ENCODE assay signal across 26 cellular contexts in genomic region chr6:169561665-169562064, GRCh38.
DNase-seq lines count a peak whose midpoint lies in the region; ATAC-seq, FAIRE-seq and TF ChIP-seq lines count a peak whose summit lies in the region.
"Had no signal": no experiment of that assay in that cellular context is flagged by ENCODE, and none has a peak within 500 bp of the region (broad histone marks: within the 10 kb centered on the region; RNA-seq: fewer than 3 reads in every experiment).

No MANE protein-coding gene starts in this region.

- TF ChIP-seq CTCF in HEK293 (tag by site-specific recombination; IDR thresholded peaks at IDR 0.05) (no peak), progenitor cell of endocrine pancreas (IDR thresholded peaks at IDR 0.05; ENCODE audit: unreplicated experiment) (no peak)

- peak overlapping the region; percentile 64 for H3K27ac Mint-ChIP-seq in progenitor cell of endocrine pancreas
- H3K27ac Mint-ChIP-seq in activated T-helper 1 cell treated with anti-CD3 and anti-CD28 coated beads, Interleukin-12 subunit alpha, Interleukin-12 subunit beta, Interleukin-2, Interleukin-4 antibody, amounts not matched to agents 30 ng/mL and 10 ng/mL and 1 ng/mL, durations not matched to agents 14 hours and 24 hours and 36 hours = no peak overlapping the region
- H3K27ac Mint-ChIP-seq: CD14-positive monocyte; CD4-positive, CD25-positive, alpha-beta regulatory T cell had no signal

- intact Hi-C loops in activated T-helper 1 cell treated with anti-CD3 and anti-CD28 coated beads, Interleukin-12 subunit alpha, Interleukin-12 subunit beta, Interleukin-2, Interleukin-4 antibody, amounts not matched to agents 30 ng/mL and 10 ng/mL and 1 ng/mL, durations not matched to agents 14 hours and 24 hours and 36 hours (cut with micrococcal nuclease) = no loop called here

- peaks cover 0 to 19% of the 10 kb centered on the region in 2 experiments; a peak in 1 of 3 replicates for H3K36me3 ChIP-seq in HEK293 (ENCODE audit: control insufficient read depth in 2 of 2, insufficient read depth in 1 of 2, low read length in 2 of 2)
- H3K36me3 ChIP-seq: BE2C had no signal

- CTCF ChIA-PET in HEK293 (lab: Yijun Ruan, JAX) = no interaction called here

- no peak overlapping the region for H3K27ac ChIP-seq in HEK293 (ENCODE audit: extremely low read depth, low read depth, low read length)
- H3K27ac ChIP-seq: BLaER1 had no signal

- POLR2A ChIA-PET in HEK293 (lab: Yijun Ruan, JAX) = no interaction called here

- H3K36me3 Mint-ChIP-seq in progenitor cell of endocrine pancreas (ENCODE audit: insufficient read depth) = peaks cover 26% of the 10 kb centered on the region
- H3K36me3 Mint-ChIP-seq in activated T-helper 1 cell treated with anti-CD3 and anti-CD28 coated beads, Interleukin-12 subunit alpha, Interleukin-12 subunit beta, Interleukin-2, Interleukin-4 antibody, amounts not matched to agents 30 ng/mL and 10 ng/mL and 1 ng/mL, durations not matched to agents 14 hours and 24 hours and 36 hours (ENCODE audit: low read depth) = no peaks in the 10 kb centered on the region
- H3K36me3 Mint-ChIP-seq: CD14-positive monocyte had no signal

- H3K4me3 Mint-ChIP-seq in progenitor cell of endocrine pancreas (ENCODE audit: low read depth) = no peak overlapping the region
- no peak overlapping the region for H3K4me3 Mint-ChIP-seq in activated T-helper 1 cell treated with anti-CD3 and anti-CD28 coated beads, Interleukin-12 subunit alpha, Interleukin-12 subunit beta, Interleukin-2, Interleukin-4 antibody, amounts not matched to agents 30 ng/mL and 10 ng/mL and 1 ng/mL, durations not matched to agents 14 hours and 24 hours and 36 hours
- H3K4me3 Mint-ChIP-seq: CD14-positive monocyte; CD4-positive, alpha-beta memory T cell; CD8-positive, alpha-beta memory T cell had no signal

- H3K9me3 ChIP-seq in HEK293 (ENCODE audit: control insufficient read depth, insufficient read depth, low read depth, low read length) = no peaks in the 10 kb centered on the region
- H3K9me3 ChIP-seq: BE2C, BLaER1 had no signal

- peaks cover 15% of the 10 kb centered on the region for H3K9me3 Mint-ChIP-seq in progenitor cell of endocrine pancreas (ENCODE audit: low read depth)
- H3K9me3 Mint-ChIP-seq in activated T-helper 1 cell treated with anti-CD3 and anti-CD28 coated beads, Interleukin-12 subunit alpha, Interleukin-12 subunit beta, Interleukin-2, Interleukin-4 antibody, amounts not matched to agents 30 ng/mL and 10 ng/mL and 1 ng/mL, durations not matched to agents 14 hours and 24 hours and 36 hours = no peaks in the 10 kb centered on the region

- peaks cover 5% of the 10 kb centered on the region for H3K4me1 Mint-ChIP-seq in progenitor cell of endocrine pancreas (ENCODE audit: low read depth)
- H3K4me1 Mint-ChIP-seq in activated T-helper 1 cell treated with anti-CD3 and anti-CD28 coated beads, Interleukin-12 subunit alpha, Interleukin-12 subunit beta, Interleukin-2, Interleukin-4 antibody, amounts not matched to agents 30 ng/mL and 10 ng/mL and 1 ng/mL, durations not matched to agents 14 hours and 24 hours and 36 hours (ENCODE audit: low read depth) = peaks cover 9% of the 10 kb centered on the region
- H3K4me1 Mint-ChIP-seq: CD14-positive monocyte had no signal

- FAIRE-seq in colon (lab: Jason Lieb, UNC) = peak; percentile 38
- FAIRE-seq: A204.1, GM12891, GM19239 had no signal

- no peak for DNase-seq in progenitor cell of endocrine pancreas (ENCODE audit: low spot score, unreplicated experiment)
- no peak for DNase-seq in activated T-helper 1 cell treated with anti-CD3 and anti-CD28 coated beads, Interleukin-12 subunit alpha, Interleukin-12 subunit beta, Interleukin-2, Interleukin-4 antibody, amounts not matched to agents 30 ng/mL and 10 ng/mL and 1 ng/mL, durations not matched to agents 14 hours and 24 hours and 36 hours (ENCODE audit: low spot score)
- DNase-seq: 8988T; ACHN; BE2C; C1 segment of cervical spinal cord; CD4-positive, alpha-beta memory T cell; CD4-positive, CD25-positive, alpha-beta regulatory T cell; CD8-positive, alpha-beta memory T cell; COR-L47; DMS 273 treated with DMSO at 0.1 percent for 48 hours; DMS153; DMS53; DMS79; DND-41; EL; GF-D8 had no signal

- no peaks in the 10 kb centered on the region for H3K4me1 ChIP-seq in HEK293 (ENCODE audit: control insufficient read depth, insufficient read depth, low read length)
- H3K4me1 ChIP-seq: BE2C had no signal

- ATAC-seq in HG02678 (IDR thresholded peaks at IDR 0.05; ENCODE audit: unreplicated experiment) (no peak), GM18511 (IDR thresholded peaks at IDR 0.05; ENCODE audit: unreplicated experiment) (no peak)

- no peak overlapping the region for H3K4me3 ChIP-seq in HEK293 (ENCODE audit: low read depth, low read length)
- H3K4me3 ChIP-seq: BLaER1 had no signal

- no peaks in the 10 kb centered on the region for H3K27me3 Mint-ChIP-seq in progenitor cell of endocrine pancreas
- H3K27me3 Mint-ChIP-seq in activated T-helper 1 cell treated with anti-CD3 and anti-CD28 coated beads, Interleukin-12 subunit alpha, Interleukin-12 subunit beta, Interleukin-2, Interleukin-4 antibody, amounts not matched to agents 30 ng/mL and 10 ng/mL and 1 ng/mL, durations not matched to agents 14 hours and 24 hours and 36 hours (ENCODE audit: insufficient read depth) = peaks cover 22% of the 10 kb centered on the region
- H3K27me3 Mint-ChIP-seq: CD4-positive, alpha-beta memory T cell; CD4-positive, CD25-positive, alpha-beta regulatory T cell had no signal

TF ChIP-seq in HEK293, 187 proteins besides CTCF, POLR2A, EP300 and RAD21:
- TF ChIP-seq KLF7 (tag by site-specific recombination; IDR thresholded peaks at IDR 0.05; ENCODE audit: borderline replicate concordance) = no peak
- no peak for TF ChIP-seq SP7 (tag by site-specific recombination; IDR thresholded peaks at IDR 0.05)
- peak; percentile 90 for TF ChIP-seq ZNF211 (tag by site-specific recombination; IDR thresholded peaks at IDR 0.05; ENCODE audit: low read depth)
- TF ChIP-seq ZNF292 (tag by site-specific recombination; IDR thresholded peaks at IDR 0.05; ENCODE audit: borderline replicate concordance, low read depth) = no peak
- no peak for TF ChIP-seq ZNF777 (tag by site-specific recombination; IDR thresholded peaks at IDR 0.05; ENCODE audit: borderline replicate concordance)
- TF ChIP-seq ZBTB11 (tag by site-specific recombination; conservative IDR thresholded peaks at IDR 0.05; ENCODE audit: low read depth) = no peak
- TF ChIP-seq GFI1B (tag by site-specific recombination; IDR thresholded peaks at IDR 0.05) = no peak
- no peak for TF ChIP-seq TCF7L2 (IDR thresholded peaks at IDR 0.05; ENCODE audit: borderline replicate concordance, low read depth, low read length)
